In the genomic region with DNA sequence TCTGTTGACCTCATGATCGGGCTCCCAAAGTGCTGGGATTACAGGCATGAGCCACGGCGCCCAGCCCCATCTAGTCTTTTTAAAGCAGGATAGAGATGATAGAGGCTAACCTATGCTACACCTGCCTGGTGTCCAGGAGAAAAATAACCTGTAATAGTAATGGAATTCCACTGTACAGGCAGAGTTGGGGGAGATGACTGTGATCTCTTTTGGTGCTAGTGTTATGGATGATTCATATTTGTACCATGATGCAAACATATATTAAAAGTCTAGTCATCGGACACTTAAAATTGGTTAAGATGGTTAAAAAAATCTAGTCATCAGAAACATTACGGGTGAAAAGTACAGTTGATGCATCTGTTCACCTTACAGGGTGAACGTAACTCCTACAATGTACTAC, we compare ENCODE assay signal across 28 cellular contexts. TPM values are rescaled to one million over a fixed set of nuclear protein-coding genes. Genes with fewer than 3 reads are reported as not detected.
DNase-seq lines count a peak whose midpoint lies in the region; ATAC-seq and TF ChIP-seq lines count a peak whose summit lies in the region.
"Had no signal": no experiment of that assay in that cellular context is flagged by ENCODE, and none has a peak within 500 bp of the region (broad histone marks: within the 10 kb centered on the region; RNA-seq: fewer than 3 reads in every experiment).

No MANE protein-coding gene starts in this region.

- H3K27ac Mint-ChIP-seq in neural progenitor cell, result peak overlapping the region; percentile 14
- H3K27ac Mint-ChIP-seq in activated naive CD4-positive, alpha-beta T cell treated with anti-CD3 and anti-CD28 coated beads, Interleukin-2, amount 10 ng/mL, durations not matched to agents 7 days and 5 days, result no peak overlapping the region
- H3K27ac Mint-ChIP-seq: CD8-positive, alpha-beta memory T cell had no signal

- TF ChIP-seq EP300 in SK-N-SH (IDR thresholded peaks at IDR 0.05; ENCODE audit: borderline replicate concordance in 1 of 2, low read depth in 1 of 2, low read length in 1 of 2), result no peak

- H3K9me2 ChIP-seq in SK-N-SH, result no peaks in the 10 kb centered on the region

- TF ChIP-seq CTCF in SK-N-SH (IDR thresholded peaks at IDR 0.05) (no peak), neural progenitor cell (IDR thresholded peaks at IDR 0.05) (no peak)

- peaks cover 2% of the 10 kb centered on the region for H3K4me1 Mint-ChIP-seq in neural progenitor cell
- H3K4me1 Mint-ChIP-seq in activated naive CD4-positive, alpha-beta T cell treated with anti-CD3 and anti-CD28 coated beads, Interleukin-2, amount 10 ng/mL, durations not matched to agents 7 days and 5 days, result peaks cover 30% of the 10 kb centered on the region

- POLR2A ChIA-PET in SK-N-SH (lab: Yijun Ruan, JAX), result no interaction called here

- peaks cover 6% of the 10 kb centered on the region for H3K27me3 Mint-ChIP-seq in neural progenitor cell (ENCODE audit: insufficient read depth, low read depth)
- peaks cover 20% of the 10 kb centered on the region for H3K27me3 Mint-ChIP-seq in activated naive CD4-positive, alpha-beta T cell treated with anti-CD3 and anti-CD28 coated beads, Interleukin-2, amount 10 ng/mL, durations not matched to agents 7 days and 5 days

- H3K27ac ChIP-seq in SK-N-SH (ENCODE audit: low read depth in 2 of 2, low read length in 1 of 2), result no peak overlapping the region
- H3K27ac ChIP-seq in neural progenitor cell, result no peak overlapping the region
- H3K27ac ChIP-seq: PC-9 had no signal

- H2AFZ ChIP-seq in SK-N-SH (ENCODE audit: low read depth) (no peak overlapping the region), neural progenitor cell (replicated peaks) (no peak overlapping the region)
- H2AFZ ChIP-seq: PC-9 had no signal

- CTCF ChIA-PET in SK-N-SH (lab: Yijun Ruan, JAX), result interaction anchor here (0.8 to 1.4 kb wide), 2 partner anchors 14 to 30 kb away, joined by 3 to 6 read pairs; a partner anchor contains a TSS
- CTCF ChIA-PET in activated naive CD4-positive, alpha-beta T cell treated with anti-CD3 and anti-CD28 coated beads, Interleukin-2, amount 10 ng/mL, durations not matched to agents 7 days and 5 days (lab: Charles Lee), result no interaction called here

- H3K36me3 ChIP-seq in SK-N-SH (replicated peaks in 1 of 2; ENCODE audit: control insufficient read depth in 1 of 2, insufficient read depth in 2 of 2, low read length in 1 of 2) (no peaks in the 10 kb centered on the region), neural progenitor cell (no peaks in the 10 kb centered on the region)
- H3K36me3 ChIP-seq: BE2C had no signal

- ATAC-seq in HG03196 (IDR thresholded peaks at IDR 0.05; ENCODE audit: unreplicated experiment), result no peak
- ATAC-seq: HCT116 had no signal

- H4K20me1 ChIP-seq in SK-N-SH (ENCODE audit: insufficient read depth) (no peaks in the 10 kb centered on the region), neural progenitor cell (ENCODE audit: low read depth) (no peaks in the 10 kb centered on the region)

- no peak overlapping the region for H3K4me2 ChIP-seq in SK-N-SH
- no peak overlapping the region for H3K4me2 ChIP-seq in neural progenitor cell
- H3K4me2 ChIP-seq: PC-9 had no signal

- WGBS in SK-N-SH (ENCODE audit: low lambda C conversion rate), result 84% methylated on average over 5 of the region's 6 CpGs

- no peak overlapping the region for H3K4me3 ChIP-seq in SK-N-SH (ENCODE audit: low read depth in 2 of 2, low read length in 1 of 2)
- no peak overlapping the region for H3K4me3 ChIP-seq in neural progenitor cell
- H3K4me3 ChIP-seq: PC-9 had no signal

- H3K9me3 Mint-ChIP-seq in neural progenitor cell, result peaks cover 7% of the 10 kb centered on the region
- no peaks in the 10 kb centered on the region for H3K9me3 Mint-ChIP-seq in activated naive CD4-positive, alpha-beta T cell treated with anti-CD3 and anti-CD28 coated beads, Interleukin-2, amount 10 ng/mL, durations not matched to agents 7 days and 5 days
- H3K9me3 Mint-ChIP-seq: CD8-positive, alpha-beta memory T cell had no signal

- TF ChIP-seq RAD21 in SK-N-SH (IDR thresholded peaks at IDR 0.05; ENCODE audit: low read length), result no peak

- no peaks in the 10 kb centered on the region for H3K36me3 Mint-ChIP-seq in neural progenitor cell
- H3K36me3 Mint-ChIP-seq in activated naive CD4-positive, alpha-beta T cell treated with anti-CD3 and anti-CD28 coated beads, Interleukin-2, amount 10 ng/mL, durations not matched to agents 7 days and 5 days, result no peaks in the 10 kb centered on the region
- H3K36me3 Mint-ChIP-seq: CD14-positive monocyte; CD8-positive, alpha-beta memory T cell had no signal

- no peaks in the 10 kb centered on the region; a peak in 1 of 4 replicates for H3K4me1 ChIP-seq in SK-N-SH (ENCODE audit: control insufficient read depth in 1 of 2, insufficient read depth in 2 of 2, low read depth in 1 of 2, low read length in 1 of 2)
- no peaks in the 10 kb centered on the region for H3K4me1 ChIP-seq in neural progenitor cell
- H3K4me1 ChIP-seq: BE2C had no signal

- DNase-seq in EH (ENCODE audit: low read depth) (peak; percentile 17), HCEC 1CT (peak; percentile 61), SK-N-SH (no peak), neural progenitor cell (ENCODE audit: low spot score) (no peak), inferior parietal cortex (ENCODE audit: extremely low spot score) (no peak)
- DNase-seq in activated naive CD4-positive, alpha-beta T cell treated with anti-CD3 and anti-CD28 coated beads, Interleukin-2, amount 10 ng/mL, durations not matched to agents 7 days and 5 days, result no peak
- DNase-seq: 8988T; ACHN; BE2C; CD8-positive, alpha-beta memory T cell; DMS 273 treated with DMSO at 0.1 percent for 48 hours; DMS79; Karpas-422; MV-4-11; NCI-H1105; NCI-H146; NCI-H1930; NCI-H2107; NCI-H446; NCI-H524 treated with DMSO at 0.1 percent for 48 hours; NCI-H774; PC-9; RPMI8226; SHP77 treated with DMSO at 0.1 percent for 48 hours; SW 1271 had no signal

- H3K4me3 Mint-ChIP-seq in neural progenitor cell, result no peak overlapping the region
- no peak overlapping the region for H3K4me3 Mint-ChIP-seq in activated naive CD4-positive, alpha-beta T cell treated with anti-CD3 and anti-CD28 coated beads, Interleukin-2, amount 10 ng/mL, durations not matched to agents 7 days and 5 days
- H3K4me3 Mint-ChIP-seq: CD8-positive, alpha-beta memory T cell had no signal

- no peaks in the 10 kb centered on the region for H3K79me2 ChIP-seq in SK-N-SH (ENCODE audit: insufficient read depth)
- no peaks in the 10 kb centered on the region for H3K79me2 ChIP-seq in neural progenitor cell (ENCODE audit: low read depth)

- H3K27me3 ChIP-seq in SK-N-SH (ENCODE audit: insufficient read depth) (no peaks in the 10 kb centered on the region), neural progenitor cell (no peaks in the 10 kb centered on the region)
- H3K27me3 ChIP-seq: BE2C had no signal

- H3K9ac ChIP-seq in SK-N-SH (no peak overlapping the region), neural progenitor cell (no peak overlapping the region)

- peaks cover 6% of the 10 kb centered on the region for H3F3A ChIP-seq in SK-N-SH (replicated peaks; ENCODE audit: insufficient read depth)
- H3F3A ChIP-seq in neural progenitor cell (ENCODE audit: low read depth), result peaks cover 7% of the 10 kb centered on the region

- H3K9me3 ChIP-seq in SK-N-SH (no peaks in the 10 kb centered on the region), neural progenitor cell (ENCODE audit: low read depth) (no peaks in the 10 kb centered on the region)
- H3K9me3 ChIP-seq: BE2C had no signal

TF ChIP-seq in SK-N-SH, 30 proteins besides CTCF, POLR2A, EP300 and RAD21 (continues in another document):
- TF ChIP-seq, protein P1, sequence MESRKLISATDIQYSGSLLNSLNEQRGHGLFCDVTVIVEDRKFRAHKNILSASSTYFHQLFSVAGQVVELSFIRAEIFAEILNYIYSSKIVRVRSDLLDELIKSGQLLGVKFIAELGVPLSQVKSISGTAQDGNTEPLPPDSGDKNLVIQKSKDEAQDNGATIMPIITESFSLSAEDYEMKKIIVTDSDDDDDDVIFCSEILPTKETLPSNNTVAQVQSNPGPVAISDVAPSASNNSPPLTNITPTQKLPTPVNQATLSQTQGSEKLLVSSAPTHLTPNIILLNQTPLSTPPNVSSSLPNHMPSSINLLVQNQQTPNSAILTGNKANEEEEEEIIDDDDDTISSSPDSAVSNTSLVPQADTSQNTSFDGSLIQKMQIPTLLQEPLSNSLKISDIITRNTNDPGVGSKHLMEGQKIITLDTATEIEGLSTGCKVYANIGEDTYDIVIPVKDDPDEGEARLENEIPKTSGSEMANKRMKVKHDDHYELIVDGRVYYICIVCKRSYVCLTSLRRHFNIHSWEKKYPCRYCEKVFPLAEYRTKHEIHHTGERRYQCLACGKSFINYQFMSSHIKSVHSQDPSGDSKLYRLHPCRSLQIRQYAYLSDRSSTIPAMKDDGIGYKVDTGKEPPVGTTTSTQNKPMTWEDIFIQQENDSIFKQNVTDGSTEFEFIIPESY (IDR thresholded peaks at IDR 0.05; ENCODE audit: borderline replicate concordance, low read depth), result no peak
- TF ChIP-seq, protein P2, sequence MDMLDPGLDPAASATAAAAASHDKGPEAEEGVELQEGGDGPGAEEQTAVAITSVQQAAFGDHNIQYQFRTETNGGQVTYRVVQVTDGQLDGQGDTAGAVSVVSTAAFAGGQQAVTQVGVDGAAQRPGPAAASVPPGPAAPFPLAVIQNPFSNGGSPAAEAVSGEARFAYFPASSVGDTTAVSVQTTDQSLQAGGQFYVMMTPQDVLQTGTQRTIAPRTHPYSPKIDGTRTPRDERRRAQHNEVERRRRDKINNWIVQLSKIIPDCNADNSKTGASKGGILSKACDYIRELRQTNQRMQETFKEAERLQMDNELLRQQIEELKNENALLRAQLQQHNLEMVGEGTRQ (IDR thresholded peaks at IDR 0.05; ENCODE audit: borderline replicate concordance, low read depth, low read length), result no peak
- TF ChIP-seq FOSL2 (IDR thresholded peaks at IDR 0.05; ENCODE audit: borderline replicate concordance, low read depth) (peak; percentile 13; the same call in 1 of the 2 replicates), POLR2AphosphoS5 (IDR thresholded peaks at IDR 0.05; ENCODE audit: low read depth, low read length) (no peak)

RNA-seq across cellular contexts. Expression of a gene that starts 6.1 kb away (rescaled TPM):
- 20.9 and 26.4 TPM in 2 replicates for polyA plus RNA-seq in SK-N-SH (2012; rRNA removed)
- 25.9 and 28.5 TPM in 2 replicates for polyA plus RNA-seq in SK-N-SH (2012; cell fraction: cytosol; rRNA removed)
- 20.3 and 38.1 TPM in 2 replicates for polyA plus RNA-seq in SK-N-SH (2012; cell fraction: nucleus; rRNA removed)
- 93.5 and 147 TPM in 2 replicates for total RNA-seq in neural progenitor cell (ENCODE audit: low replicate concordance)

RNA-seq across cellular contexts. Expression of a gene that starts 29.9 kb away (rescaled TPM):
- 7.2 and 7.4 TPM in 2 replicates for polyA plus RNA-seq in SK-N-SH (2012; rRNA removed)
- polyA plus RNA-seq in SK-N-SH (2012; cell fraction: cytosol; rRNA removed), result 3.7 and 5.3 TPM in 2 replicates
- polyA plus RNA-seq in SK-N-SH (2012; cell fraction: nucleus; rRNA removed), result 24.1 and 26.7 TPM in 2 replicates
- 7.7 and 17.4 TPM in 2 replicates for total RNA-seq in neural progenitor cell (ENCODE audit: low replicate concordance)

RNA-seq across cellular contexts. Expression of a gene that starts 43.8 kb away (rescaled TPM):
- polyA plus RNA-seq in SK-N-SH (2012; rRNA removed), result 9.4 and 9.5 TPM in 2 replicates
- polyA plus RNA-seq in SK-N-SH (2012; cell fraction: cytosol; rRNA removed), result 5.5 and 7.9 TPM in 2 replicates
- polyA plus RNA-seq in SK-N-SH (2012; cell fraction: nucleus; rRNA removed), result 17.9 and 19.8 TPM in 2 replicates
- 1.1 and 1.3 TPM in 2 replicates for total RNA-seq in neural progenitor cell (ENCODE audit: low replicate concordance)

RNA-seq across cellular contexts. Expression of a gene that starts 56.8 kb away (rescaled TPM):
- 116 and 125 TPM in 2 replicates for polyA plus RNA-seq in SK-N-SH (2012; rRNA removed)
- polyA plus RNA-seq in SK-N-SH (2012; cell fraction: cytosol; rRNA removed), result 164 and 209 TPM in 2 replicates
- polyA plus RNA-seq in SK-N-SH (2012; cell fraction: nucleus; rRNA removed), result 32.6 and 73.5 TPM in 2 replicates
- total RNA-seq in neural progenitor cell (ENCODE audit: low replicate concordance), result 134 and 203 TPM in 2 replicates

Comparison
In these comparisons a context has a peak if more than half of its experiments do, and no peak if none do; other contexts are left out.
1. DNase-seq: peak in EH (single experiment) and HCEC 1CT (single experiment); none in SK-N-SH (single experiment), neural progenitor cell (single experiment), inferior parietal cortex (single experiment) and activated naive CD4-positive, alpha-beta T cell treated with anti-CD3 and anti-CD28 coated beads, Interleukin-2, amount 10 ng/mL, durations not matched to agents 7 days and 5 days (single experiment).